ENCODE assay signal across 22 cellular contexts in genomic region chr10:21808525-21808924, GRCh38.
A peak's percentile ranks its signal among the peaks of the same experiment; 100 is the strongest.
DNase-seq lines count a peak whose midpoint lies in the region; ATAC-seq, FAIRE-seq and TF ChIP-seq lines count a peak whose summit lies in the region.
"Had no signal": no experiment of that assay in that cellular context is flagged by ENCODE, and none has a peak within 500 bp of the region (broad histone marks: within the 10 kb centered on the region; RNA-seq: fewer than 3 reads in every experiment).

No MANE protein-coding gene starts in this region.

- H4K20me1 ChIP-seq in K562 (replicated peaks; ENCODE audit: control insufficient read depth, insufficient read depth, low read length): no peaks in the 10 kb centered on the region
- H4K20me1 ChIP-seq: BLaER1 treated with 17β-estradiol and CSF1 and Interleukin-3, amounts not matched to agents 10 nM and 100 nM had no signal

- DNase-seq in G401 (ENCODE audit: low spot score) (peak; percentile 36), NCI-H1092 (lab: John Stamatoyannopoulos, UW) (peak; percentile 30), K562 (ENCODE audit: extremely low read depth in 1 of 4, low spot score in 3 of 4) (peak in 1 of 4 experiments; percentile 34), superior temporal gyrus (ENCODE audit: extremely low spot score) (no peak), lower lobe of right lung (no peak)
- DNase-seq in activated naive CD4-positive, alpha-beta T cell (lab: John Stamatoyannopoulos, UW): no peak
- DNase-seq: CD8-positive, alpha-beta memory T cell; DMS79; NCI-H1105 treated with DMSO at 0.1 percent for 48 hours; NCI-H1694 treated with DMSO at 0.1 percent for 48 hours; NCI-H2107; NCI-H2227 treated with DMSO at 0.1 percent for 48 hours; NCI-H526; OCI-M1; SHP77; SK-N-SH; T-helper 1 cell had no signal

- BruUV-seq in K562 (replicated peaks; lab: Mats Ljungman, UMichigan): no TSS peak

- no peaks in the 10 kb centered on the region for H3K9me3 ChIP-seq in K562 (replicated peaks; ENCODE audit: control insufficient read depth, insufficient read depth, low read depth, low read length)
- no peaks in the 10 kb centered on the region for H3K9me3 ChIP-seq in iPS-18a (ENCODE audit: control insufficient read depth, low read depth, low read length)
- no peaks in the 10 kb centered on the region for H3K9me3 ChIP-seq in lower lobe of right lung
- H3K9me3 ChIP-seq: A549, SK-N-SH had no signal

- ATAC-seq in K562 (peak; percentile 9; the same call in 1 of the 3 replicates), GM19324 (IDR thresholded peaks at IDR 0.05; ENCODE audit: low FRiP score, unreplicated experiment) (no peak), lower lobe of right lung (no peak)
- ATAC-seq: A549, HCT116 had no signal

- peak overlapping the region; percentile 60 for H2AFZ ChIP-seq in K562 (ENCODE audit: low read depth, low read length)

- no peak overlapping the region for H3K4me3 ChIP-seq in K562
- H3K4me3 ChIP-seq in iPS-18a (ENCODE audit: low read length): no peak overlapping the region
- no peak overlapping the region for H3K4me3 ChIP-seq in lower lobe of right lung
- H3K4me3 ChIP-seq: A549; BLaER1 treated with 17β-estradiol and CSF1 and Interleukin-3, amounts not matched to agents 10 nM and 100 nM had no signal

- peak; percentile 15 for FAIRE-seq in K562 (lab: Jason Lieb, UNC)
- FAIRE-seq: A549 had no signal

- H3K36me3 ChIP-seq in K562 (ENCODE audit: control insufficient read depth, insufficient read depth, low read length) (peaks cover 5% of the 10 kb centered on the region; the same call in 1 of the 3 replicates), iPS-18a (ENCODE audit: control insufficient read depth, low read depth, low read length) (no peaks in the 10 kb centered on the region), lower lobe of right lung (no peaks in the 10 kb centered on the region)
- H3K36me3 ChIP-seq: BLaER1 treated with 17β-estradiol and CSF1 and Interleukin-3, amounts not matched to agents 10 nM and 100 nM had no signal

- H3K27ac ChIP-seq in K562 (ENCODE audit: extremely low read depth, low read depth, low read length) (peak overlapping the region; percentile 89), iPS-18a (ENCODE audit: low read length) (peak overlapping the region; percentile 65), lower lobe of right lung (no peak overlapping the region)
- H3K27ac ChIP-seq: A549; BLaER1 treated with 17β-estradiol and CSF1 and Interleukin-3, amounts not matched to agents 10 nM and 100 nM had no signal

- H3K4me1 ChIP-seq in K562 (replicated peaks in 1 of 2; ENCODE audit: control insufficient read depth in 2 of 2, insufficient read depth in 2 of 2, low read length in 2 of 2) (peaks cover 0 to 45% of the 10 kb centered on the region in 2 experiments; a peak in 4 of 5 replicates), iPS-18a (ENCODE audit: control insufficient read depth, low read depth, low read length) (peaks cover 34% of the 10 kb centered on the region), lower lobe of right lung (no peaks in the 10 kb centered on the region)
- H3K4me1 ChIP-seq: A549 had no signal

- POLR2A ChIA-PET in K562 (lab: Yijun Ruan, JAX): interaction anchor here (1.6 kb wide), 1 partner anchor 10 kb away, joined by 4 read pairs; no protein-coding TSS in a partner anchor

- peaks cover 36% of the 10 kb centered on the region for H3K79me2 ChIP-seq in K562 (ENCODE audit: control insufficient read depth, insufficient read depth, low read length)

- TF ChIP-seq CTCF in K562 (IDR thresholded peaks at IDR 0.05 in 2 of 3, conservative IDR thresholded peaks at IDR 0.05 in 1 of 3; ENCODE audit: insufficient read depth in 2 of 3, low read depth in 1 of 3, low read length in 3 of 3) (no peak), lower lobe of right lung (IDR thresholded peaks at IDR 0.05) (no peak)

- H3K9ac ChIP-seq in K562 (ENCODE audit: insufficient read depth in 1 of 2, low read depth in 2 of 2, low read length in 2 of 2) (peak overlapping the region in 1 of 2 experiments; percentile 15; a peak in 1 of 4 replicates), iPS-18a (ENCODE audit: low read length) (no peak overlapping the region)
- H3K9ac ChIP-seq: BLaER1 treated with 17β-estradiol and CSF1 and Interleukin-3, amounts not matched to agents 10 nM and 100 nM; SK-N-SH had no signal

- CTCF ChIA-PET in K562 (lab: Yijun Ruan, JAX; ENCODE audit: low intra/inter-chr PET ratio): no interaction called here

- TF ChIP-seq POLR2A in K562 (conservative IDR thresholded peaks at IDR 0.05): no peak

- H3K9me1 ChIP-seq in K562 (ENCODE audit: control insufficient read depth, insufficient read depth, low read length): no peaks in the 10 kb centered on the region

- H3K27me3 ChIP-seq in K562 (ENCODE audit: control insufficient read depth in 2 of 2, insufficient read depth in 2 of 2, low read length in 2 of 2): no peaks in the 10 kb centered on the region
- no peaks in the 10 kb centered on the region for H3K27me3 ChIP-seq in iPS-18a (ENCODE audit: control insufficient read depth, insufficient read depth, low read length)
- H3K27me3 ChIP-seq in lower lobe of right lung (ENCODE audit: low read depth): no peaks in the 10 kb centered on the region
- H3K27me3 ChIP-seq: BLaER1 treated with 17β-estradiol and CSF1 and Interleukin-3, amounts not matched to agents 10 nM and 100 nM had no signal

- in situ Hi-C loops in G401 (cut with HindIII; ENCODE audit: low sequenced_read_pairs): no loop called here
- in situ Hi-C loops in K562 (cut with MboI): no loop called here

- TF ChIP-seq RAD21 in K562 (CRISPR knock-in tag; conservative IDR thresholded peaks at IDR 0.05 in 1 of 2, IDR thresholded peaks at IDR 0.05 in 1 of 2): no peak

- TF ChIP-seq EP300 in K562 (IDR thresholded peaks at IDR 0.05; ENCODE audit: low read length): no peak

- WGBS in K562 (ENCODE audit: insufficient coverage, low coverage, missing lambda C conversion rate): 45% methylated on average over 3 of the region's 3 CpGs

- intact Hi-C loops in K562 (cut with micrococcal nuclease) (no loop called here), lower lobe of right lung (cut with DNase I) (no loop called here)

- H3K4me2 ChIP-seq in K562 (ENCODE audit: insufficient read depth, low read length): peak overlapping the region; percentile 39; the same call in 1 of the 2 replicates
- H3K4me2 ChIP-seq: A549; BLaER1 treated with 17β-estradiol and CSF1 and Interleukin-3, amounts not matched to agents 10 nM and 100 nM; SK-N-SH had no signal

TF ChIP-seq in K562, 482 proteins besides CTCF, POLR2A, EP300 and RAD21 (continues in another document):
- TF ChIP-seq ZNF253 (CRISPR knock-in tag; conservative IDR thresholded peaks at IDR 0.05) (no peak), DMBX1 (CRISPR knock-in tag; IDR thresholded peaks at IDR 0.05; ENCODE audit: borderline replicate concordance) (peak; percentile 44; the same call in 1 of the 2 replicates), ELK1 (CRISPR knock-in tag; IDR thresholded peaks at IDR 0.05) (no peak), ZBED1 (IDR thresholded peaks at IDR 0.05) (no peak), ZNF239 (CRISPR knock-in tag; IDR thresholded peaks at IDR 0.05) (no peak), ZNF589 (CRISPR knock-in tag; IDR thresholded peaks at IDR 0.05; ENCODE audit: low read depth) (peak; percentile 33; the same call in 1 of the 2 replicates), CXXC5 (CRISPR knock-in tag; IDR thresholded peaks at IDR 0.05) (peak; percentile 18; the same call in 1 of the 2 replicates), STAG1 (CRISPR knock-in tag; IDR thresholded peaks at IDR 0.05; ENCODE audit: borderline replicate concordance) (no peak), NKRF (IDR thresholded peaks at IDR 0.05; ENCODE audit: borderline replicate concordance) (no peak), L3MBTL2 (IDR thresholded peaks at IDR 0.05) (0 out of 2 replicates have a peak, but pooled peaks have one; percentile 13), JUN (IDR thresholded peaks at IDR 0.05; ENCODE audit: borderline replicate concordance, low read depth, low read length) (no peak), JUN (CRISPR knock-in tag; IDR thresholded peaks at IDR 0.05; ENCODE audit: borderline replicate concordance) (no peak), BRF2 (IDR thresholded peaks at IDR 0.05; ENCODE audit: borderline replicate concordance, insufficient read depth, insufficient read length) (no peak), CBX2 (IDR thresholded peaks at IDR 0.05; ENCODE audit: insufficient read depth, low read length, poor library complexity, severe bottlenecking) (no peak), ZNF780A (CRISPR knock-in tag; IDR thresholded peaks at IDR 0.05) (no peak)

Comparison
In these comparisons a context has a peak if more than half of its experiments do, and no peak if none do; other contexts are left out.
1. DNase-seq: peak in G401 (single experiment) and NCI-H1092 (single experiment); none in superior temporal gyrus (single experiment), lower lobe of right lung (single experiment) and activated naive CD4-positive, alpha-beta T cell (0 of 4).